In genomic region chr3:113021471-113021870, GRCh38 we compare ENCODE assay signal across 28 cellular contexts. TPM values are rescaled to one million over a fixed set of nuclear protein-coding genes. Genes with fewer than 3 reads are reported as not detected.
"Had no signal": no experiment of that assay in that cellular context is flagged by ENCODE, and none has a peak within 500 bp of the region (broad histone marks: within the 10 kb centered on the region; RNA-seq: fewer than 3 reads in every experiment).

No MANE protein-coding gene starts in this region.

- H3K4me3 ChIP-seq: adrenal gland, MG63, Peyer's patch, SJSA1 had no signal

- H3K9ac ChIP-seq: KMS-11 had no signal

- H3K36me3 ChIP-seq: adrenal gland, Peyer's patch had no signal

- H3K9me3 ChIP-seq: adrenal gland, MG63, Peyer's patch, SJSA1 had no signal

- DNase-seq: activated CD4-positive, alpha-beta T cell treated with anti-CD3 and anti-CD28 coated beads for 48 hours; activated CD4-positive, alpha-beta T cell treated with anti-CD3 and anti-CD28 coated beads, Interleukin-2, amount 50 U/mL, for 4 hours; activated CD8-positive, alpha-beta memory T cell treated with anti-CD3 and anti-CD28 coated beads for 24 hours; activated gamma-delta T cell; activated naive CD4-positive, alpha-beta T cell treated with anti-CD3 and anti-CD28 coated beads for 36 hours; activated naive CD8-positive, alpha-beta T cell treated with anti-CD3 and anti-CD28 coated beads, Interleukin-2, amount 10 ng/mL, durations not matched to agents 7 days and 5 days; activated T-cell treated with anti-CD3 and anti-CD28 coated beads, Interleukin-2, amount 50 U/mL, for 4 hours; adrenal gland; anterior cingulate cortex; central memory CD4-positive, alpha-beta T cell; MG63; MV-4-11; NCI-H1092 treated with DMSO at 0.1 percent for 48 hours; NCI-H1417 treated with DMSO at 0.1 percent for 48 hours; NCI-H1694; NCI-H2029 treated with DMSO at 0.1 percent for 48 hours; NCI-H510A treated with DMSO at 0.1 percent for 48 hours; NCI-H69; NK-92 treated with Interleukin-12 subunit alpha and Interleukin-12 subunit beta, amount 100 ng/mL, for 24 hours; OCI-M1; Peyer's patch; SHP77; SW 1271 had no signal

- H3K27ac ChIP-seq: adrenal gland, KMS-11, Peyer's patch, SJSA1 had no signal

- H3K27me3 Mint-ChIP-seq: activated naive CD8-positive, alpha-beta T cell treated with anti-CD3 and anti-CD28 coated beads, Interleukin-2, amount 10 ng/mL, durations not matched to agents 7 days and 5 days had no signal

- H3K9me3 Mint-ChIP-seq: activated naive CD4-positive, alpha-beta T cell treated with anti-CD3 and anti-CD28 coated beads for 36 hours; activated T-cell treated with anti-CD3 and anti-CD28 coated beads, Interleukin-2, amount 50 U/mL, for 4 hours had no signal

- ATAC-seq: activated CD4-positive, CD25-positive, alpha-beta regulatory T cell treated with anti-CD3 and anti-CD28 coated beads, Interleukin-2, amount 50 U/mL, for 24 hours; activated T-cell treated with anti-CD3 and anti-CD28 coated beads, Interleukin-2, amount 50 U/mL, for 4 hours; SK-N-SH treated with all-trans-retinoic acid at 6 μM for 48 hours had no signal

- H3K27me3 ChIP-seq: adrenal gland, MG63, Peyer's patch, SJSA1 had no signal

- H3K4me2 ChIP-seq: KMS-11 had no signal

RNA-seq across cellular contexts. Expression of gene CD200R1, which starts 46.6 kb away (rescaled TPM):
- total RNA-seq: chondrocyte, SJSA1 had no signal
